11 cellular contexts compared by ENCODE assay signal in genomic region chr3:18369561-18370185, GRCh38. TPM values are rescaled to one million over a fixed set of nuclear protein-coding genes. Genes with fewer than 3 reads are reported as not detected.
DNase-seq lines count a peak whose midpoint lies in the region; ATAC-seq and TF ChIP-seq lines count a peak whose summit lies in the region.
"Had no signal": no experiment of that assay in that cellular context is flagged by ENCODE, and none has a peak within 500 bp of the region (broad histone marks: within the 10 kb centered on the region; RNA-seq: fewer than 3 reads in every experiment).

No MANE protein-coding gene starts in this region.

- H3K4me1 Mint-ChIP-seq in naive thymus-derived CD8-positive, alpha-beta T cell = peaks cover 34 to 99% (median 89%) of the 10 kb centered on the region in 4 donors
- H3K4me1 Mint-ChIP-seq: activated B cell treated with CpG ODN at 0.5 μM for 24 hours had no signal

- 34% methylated on average over 13 of the region's 13 CpGs for WGBS in SK-N-SH (ENCODE audit: low lambda C conversion rate)
- 31 to 61% (median 48%) methylated on average over 13 of the region's 13 CpGs for WGBS in stomach, 5 donors

- no peaks in the 10 kb centered on the region for H3K9me3 Mint-ChIP-seq in naive thymus-derived CD8-positive, alpha-beta T cell
- H3K9me3 Mint-ChIP-seq: activated B cell treated with CpG ODN at 0.5 μM for 24 hours had no signal

- no peaks in the 10 kb centered on the region for H3K9me3 ChIP-seq in SK-N-SH
- no peaks in the 10 kb centered on the region for H3K9me3 ChIP-seq in stomach
- H3K9me3 ChIP-seq: tibial nerve had no signal

- intact Hi-C loops in stomach (cut with DNase I; ENCODE audit: low total_unique reads) = no loop called here

- TF ChIP-seq EP300 in SK-N-SH (IDR thresholded peaks at IDR 0.05; ENCODE audit: borderline replicate concordance in 1 of 2, low read depth in 1 of 2, low read length in 1 of 2) = peak in 1 of 2 experiments; percentile 94; a peak in 2 of 4 replicates
- TF ChIP-seq EP300 in stomach (IDR thresholded peaks at IDR 0.05) = no peak

- H3K79me2 ChIP-seq in SK-N-SH (ENCODE audit: insufficient read depth) = no peaks in the 10 kb centered on the region

- H3K9ac ChIP-seq in SK-N-SH = no peak overlapping the region

- H3K4me2 ChIP-seq in SK-N-SH = no peak overlapping the region

- DNase-seq in DMS153 treated with DMSO at 0.1 percent for 48 hours (lab: John Stamatoyannopoulos, UW; ENCODE audit: unreplicated experiment) (peak; percentile 17), NCI-H1436 treated with DMSO at 0.1 percent for 48 hours (lab: John Stamatoyannopoulos, UW) (peak; percentile 72), SK-N-SH (peak; percentile 67), stomach (no peak), NCI-H446 (lab: John Stamatoyannopoulos, UW) (no peak), amniotic stem cell (lab: John Stamatoyannopoulos, UW) (no peak)
- no peak for DNase-seq in naive thymus-derived CD8-positive, alpha-beta T cell
- DNase-seq: activated B cell treated with CpG ODN at 0.5 μM for 24 hours had no signal

- H3K27ac Mint-ChIP-seq in naive thymus-derived CD8-positive, alpha-beta T cell = peak overlapping the region; percentile 75 to 94 (median 86)
- H3K27ac Mint-ChIP-seq: activated B cell treated with CpG ODN at 0.5 μM for 24 hours had no signal

- no peaks in the 10 kb centered on the region for H3K27me3 Mint-ChIP-seq in naive thymus-derived CD8-positive, alpha-beta T cell
- H3K27me3 Mint-ChIP-seq: activated B cell treated with CpG ODN at 0.5 μM for 24 hours had no signal

- peak; percentile 5; the same call in 1 of the 2 replicates for TF ChIP-seq RAD21 in SK-N-SH (IDR thresholded peaks at IDR 0.05; ENCODE audit: low read length)

- H3K27ac ChIP-seq in SK-N-SH (ENCODE audit: low read depth in 2 of 2, low read length in 1 of 2) (peak overlapping the region in 1 of 2 experiments; percentile 87; a peak in 2 of 4 replicates), stomach (no peak overlapping the region)
- H3K27ac ChIP-seq: tibial nerve had no signal

- no peaks in the 10 kb centered on the region for H4K20me1 ChIP-seq in SK-N-SH (ENCODE audit: insufficient read depth)

- no peak for ATAC-seq in naive thymus-derived CD8-positive, alpha-beta T cell
- ATAC-seq in GM18517 (IDR thresholded peaks at IDR 0.05; ENCODE audit: unreplicated experiment) = no peak

- peaks cover 11 to 95% (median 27%) of the 10 kb centered on the region in 3 donors for H3K36me3 Mint-ChIP-seq in naive thymus-derived CD8-positive, alpha-beta T cell

- POLR2A ChIA-PET in SK-N-SH (lab: Yijun Ruan, JAX) = interaction anchor here (0.7 to 2.0 kb wide), 5 partner anchors 18 to 257 kb away, joined by 3 to 6 read pairs (median 5); no protein-coding TSS in a partner anchor
- POLR2A ChIA-PET in naive thymus-derived CD8-positive, alpha-beta T cell (lab: Charles Lee) = interaction anchor here (0.7 to 1.0 kb wide), 2 partner anchors 42 to 75 kb away, joined by 3 to 7 read pairs; no protein-coding TSS in a partner anchor

- H3K4me3 ChIP-seq in SK-N-SH (ENCODE audit: low read depth in 2 of 2, low read length in 1 of 2) (peak overlapping the region in 1 of 2 experiments; percentile 25; a peak in 2 of 4 replicates), stomach (no peak overlapping the region)
- H3K4me3 ChIP-seq: lung, tibial nerve had no signal

- peaks cover 0 to 4% of the 10 kb centered on the region in 2 experiments for H3K36me3 ChIP-seq in SK-N-SH (replicated peaks in 1 of 2; ENCODE audit: control insufficient read depth in 1 of 2, insufficient read depth in 2 of 2, low read length in 1 of 2)
- H3K36me3 ChIP-seq in stomach = peaks cover 0 to 32% (median 29%) of the 10 kb centered on the region in 4 donors

- no peak overlapping the region for H2AFZ ChIP-seq in SK-N-SH (ENCODE audit: low read depth)

- TF ChIP-seq CTCF in SK-N-SH (IDR thresholded peaks at IDR 0.05) = no peak
- no peak for TF ChIP-seq CTCF in stomach (IDR thresholded peaks at IDR 0.05)

- H3F3A ChIP-seq in SK-N-SH (replicated peaks; ENCODE audit: insufficient read depth) = no peaks in the 10 kb centered on the region

- no peak for TF ChIP-seq POLR2A in stomach (IDR thresholded peaks at IDR 0.05)

- CTCF ChIA-PET in SK-N-SH (lab: Yijun Ruan, JAX) = interaction anchor here (1.7 kb wide), 1 partner anchor 20 kb away, joined by 9 read pairs; no protein-coding TSS in a partner anchor

- H3K4me1 ChIP-seq in SK-N-SH (ENCODE audit: control insufficient read depth in 1 of 2, insufficient read depth in 2 of 2, low read depth in 1 of 2, low read length in 1 of 2) (peaks cover 0 to 20% of the 10 kb centered on the region in 2 experiments; a peak in 2 of 4 replicates), stomach (peaks cover 0 to 6% (median 0%) of the 10 kb centered on the region in 4 donors)
- H3K4me1 ChIP-seq: tibial nerve had no signal

- H3K9me2 ChIP-seq in SK-N-SH = no peaks in the 10 kb centered on the region

- H3K4me3 Mint-ChIP-seq in naive thymus-derived CD8-positive, alpha-beta T cell = peak overlapping the region in 8 of 10 donors; percentile 27 to 73 (median 65)
- H3K4me3 Mint-ChIP-seq: activated B cell treated with CpG ODN at 0.5 μM for 24 hours had no signal

- H3K27me3 ChIP-seq in SK-N-SH (ENCODE audit: insufficient read depth) (no peaks in the 10 kb centered on the region), stomach (no peaks in the 10 kb centered on the region)
- H3K27me3 ChIP-seq: tibial nerve had no signal

TF ChIP-seq in SK-N-SH, 30 proteins besides CTCF, POLR2A, EP300 and RAD21:
- TF ChIP-seq GATA2 (CRISPR knock-in tag; IDR thresholded peaks at IDR 0.05) (peak; percentile 91), RCOR1 (IDR thresholded peaks at IDR 0.05; ENCODE audit: low read length) (peak; percentile 76; the same call in 1 of the 2 replicates), POLR2AphosphoS5 (IDR thresholded peaks at IDR 0.05; ENCODE audit: low read depth, low read length) (0 out of 2 replicates have a peak, but pooled peaks have one; percentile 41), EZH2phosphoT487 (IDR thresholded peaks at IDR 0.05; ENCODE audit: borderline replicate concordance, low read depth) (no peak), TEAD4 (IDR thresholded peaks at IDR 0.05; ENCODE audit: borderline replicate concordance, insufficient read depth) (no peak), CHD2 (IDR thresholded peaks at IDR 0.05; ENCODE audit: low read length, partially characterized antibody) (peak; percentile 80), YY1 (IDR thresholded peaks at IDR 0.05; ENCODE audit: low read depth) (no peak), TCF12 (IDR thresholded peaks at IDR 0.05) (peak; percentile 89), PBX3 (IDR thresholded peaks at IDR 0.05) (peak; percentile 58), FOXJ3 (CRISPR knock-in tag; IDR thresholded peaks at IDR 0.05) (peak; percentile 78)

RNA-seq across cellular contexts. Expression of gene SATB1, which starts 55.5 kb away (rescaled TPM):
- polyA plus RNA-seq in SK-N-SH (2012; rRNA removed) (8.5 and 12.6 TPM in 2 replicates), stomach (10 to 100 TPM in 1 of 3 donors, 1 to 10 TPM in 2; 7.7 to 18.8 (median 10.0) TPM)
- 8.1 and 9.4 TPM in 2 replicates for polyA plus RNA-seq in SK-N-SH (2012; cell fraction: cytosol; rRNA removed)
- polyA plus RNA-seq in SK-N-SH (2012; cell fraction: nucleus; rRNA removed) = 20.8 and 20.9 TPM in 2 replicates
- 100 to 1,000 TPM; 429 to 436 TPM for total RNA-seq in naive thymus-derived CD8-positive, alpha-beta T cell
- 100 to 1,000 TPM; 196 to 265 (median 242) TPM for polyA plus RNA-seq in naive thymus-derived CD8-positive, alpha-beta T cell
- total RNA-seq in stomach = 100 to 1,000 TPM in 2 of 5 donors, 10 to 100 TPM in 3; 53.9 to 168 (median 67.2) TPM

Comparison
In these comparisons a context has a peak if more than half of its experiments do, and no peak if none do; other contexts are left out.
1. DNase-seq: peak in DMS153 treated with DMSO at 0.1 percent for 48 hours (single experiment), NCI-H1436 treated with DMSO at 0.1 percent for 48 hours (single experiment) and SK-N-SH (single experiment); none in naive thymus-derived CD8-positive, alpha-beta T cell (0 of 10), stomach (single experiment), NCI-H446 (0 of 2) and amniotic stem cell (single experiment).
2. RNA of gene SATB1, which starts 55.5 kb away (polyA plus RNA-seq): 196 to 265 TPM in naive thymus-derived CD8-positive, alpha-beta T cell; 7.7 to 18.8 TPM in stomach and 8.1 to 20.9 TPM in SK-N-SH; every median in the first group is over 4 times any median in the second.